18 cellular contexts compared by ENCODE assay signal in the genomic region with DNA sequence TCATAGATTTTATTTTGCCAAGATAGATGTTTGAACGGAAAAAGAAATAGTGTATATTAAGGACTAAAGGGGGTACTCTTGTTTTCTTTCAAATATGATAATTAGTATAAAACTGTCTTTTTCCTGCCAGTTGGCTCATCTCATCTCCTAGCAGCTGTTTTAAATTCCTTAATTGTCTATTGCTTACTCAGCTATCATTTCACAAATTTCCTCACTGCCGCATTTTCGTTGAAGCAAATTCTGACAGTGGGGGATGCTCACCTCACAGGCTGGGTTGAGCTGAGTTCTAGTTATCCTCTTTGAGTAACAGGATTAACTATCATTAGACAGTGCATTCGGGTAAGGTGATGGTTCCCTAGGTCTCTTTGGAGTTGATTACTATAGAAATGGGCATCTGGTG.
A peak's percentile ranks its signal among the peaks of the same experiment; 100 is the strongest.
DNase-seq lines count a peak whose midpoint lies in the region; TF ChIP-seq lines count a peak whose summit lies in the region.
"Had no signal": no experiment of that assay in that cellular context is flagged by ENCODE, and none has a peak within 500 bp of the region (broad histone marks: within the 10 kb centered on the region; RNA-seq: fewer than 3 reads in every experiment).

No MANE protein-coding gene starts in this region.

- H3K27ac ChIP-seq in endodermal cell (ENCODE audit: low read depth, low read length) = no peak overlapping the region
- H3K27ac ChIP-seq: A549 had no signal

- 96 to 100% methylated on average over 1 to 4 of the region's 4 CpGs for WGBS in endodermal cell (ENCODE audit: insufficient coverage in 1 of 2, insufficient read length in 1 of 2), 2 experiments

- H3K36me3 ChIP-seq in skeletal muscle satellite cell (ENCODE audit: insufficient read depth, low read length) (no peaks in the 10 kb centered on the region), endodermal cell (ENCODE audit: control insufficient read depth, insufficient read depth, low read length) (no peaks in the 10 kb centered on the region)

- H3K36me3 Mint-ChIP-seq in endodermal cell (ENCODE audit: low read depth) = peaks cover 4% of the 10 kb centered on the region
- H3K36me3 Mint-ChIP-seq: CD4-positive, alpha-beta memory T cell had no signal

- H3K9ac ChIP-seq in skeletal muscle satellite cell (ENCODE audit: low read depth, low read length) (no peak overlapping the region), endodermal cell (ENCODE audit: extremely low read depth, low read length, poor library complexity, severe bottlenecking) (no peak overlapping the region)

- no peak overlapping the region for H3K4me3 Mint-ChIP-seq in endodermal cell
- H3K4me3 Mint-ChIP-seq: CD4-positive, alpha-beta memory T cell had no signal

- DNase-seq in GM03348 (ENCODE audit: low spot score) (peak; percentile 20), NCI-H82 (lab: John Stamatoyannopoulos, UW) (peak; percentile 59), fibroblast of mammary gland (ENCODE audit: low read depth) (peak; percentile 30), amygdala (lab: John Stamatoyannopoulos, UW) (no peak), anterior cingulate cortex (lab: John Stamatoyannopoulos, UW) (no peak), endodermal cell (no peak)
- DNase-seq: 8988T; ACHN; C1 segment of cervical spinal cord; Calu3; CD4-positive, alpha-beta memory T cell; COR-L47; DMS153; DND-41; H7; HCEC 1CT had no signal

- peaks cover 10% of the 10 kb centered on the region for H3K9me3 Mint-ChIP-seq in endodermal cell

- H3K4me1 ChIP-seq in skeletal muscle satellite cell (ENCODE audit: control insufficient read depth, insufficient read depth, low read length) = peaks cover 19% of the 10 kb centered on the region
- no peaks in the 10 kb centered on the region for H3K4me1 ChIP-seq in endodermal cell (ENCODE audit: control insufficient read depth, insufficient read depth, low read length)
- H3K4me1 ChIP-seq: A549 had no signal

- TF ChIP-seq CTCF in fibroblast of mammary gland (conservative IDR thresholded peaks at IDR 0.05; ENCODE audit: control insufficient read depth, insufficient read depth, low read depth, low read length) (no peak), endodermal cell (conservative IDR thresholded peaks at IDR 0.05) (no peak)

- no peaks in the 10 kb centered on the region for H3K27me3 Mint-ChIP-seq in endodermal cell (ENCODE audit: insufficient read depth)

- H3K4me3 ChIP-seq in fibroblast of mammary gland (ENCODE audit: control insufficient read depth, low read depth, low read length) (no peak overlapping the region), skeletal muscle satellite cell (ENCODE audit: low read length) (no peak overlapping the region), endodermal cell (ENCODE audit: low read length) (no peak overlapping the region)
- H3K4me3 ChIP-seq: A549 had no signal

- H3K9me3 ChIP-seq in skeletal muscle satellite cell (replicated peaks; ENCODE audit: low read length) (no peaks in the 10 kb centered on the region), endodermal cell (ENCODE audit: control insufficient read depth, low read length) (peaks cover 11% of the 10 kb centered on the region)

- no peak overlapping the region for H3K27ac Mint-ChIP-seq in endodermal cell
- H3K27ac Mint-ChIP-seq: CD4-positive, alpha-beta memory T cell had no signal

- peak overlapping the region; percentile 17 for H3K4me2 ChIP-seq in skeletal muscle satellite cell (ENCODE audit: low read length)
- H3K4me2 ChIP-seq: A549 had no signal

- H3K27me3 ChIP-seq in skeletal muscle satellite cell (ENCODE audit: control insufficient read depth, insufficient read depth, low read length) (no peaks in the 10 kb centered on the region), endodermal cell (ENCODE audit: control insufficient read depth, insufficient read depth, low read length, poor library complexity, severe bottlenecking) (no peaks in the 10 kb centered on the region)

- peaks cover 8% of the 10 kb centered on the region for H3K4me1 Mint-ChIP-seq in endodermal cell
- H3K4me1 Mint-ChIP-seq: CD4-positive, alpha-beta memory T cell had no signal

Comparison
In these comparisons a context has a peak if more than half of its experiments do, and no peak if none do; other contexts are left out.
1. DNase-seq: peak in GM03348 (single experiment), NCI-H82 (single experiment) and fibroblast of mammary gland (single experiment); none in amygdala (0 of 56), anterior cingulate cortex (0 of 58) and endodermal cell (single experiment).